8 cellular contexts compared by ENCODE assay signal in genomic region chr16:48384982-48385271, GRCh38. TPM values are rescaled to one million over a fixed set of nuclear protein-coding genes. Genes with fewer than 3 reads are reported as not detected.
DNase-seq lines count a peak whose midpoint lies in the region; ATAC-seq, FAIRE-seq and TF ChIP-seq lines count a peak whose summit lies in the region.

No MANE protein-coding gene starts in this region.

- H3K4me2 ChIP-seq in OCI-LY1 (ENCODE audit: low read length), result peak overlapping the region; percentile 41; the same call in 1 of the 2 replicates

- WGBS in esophagus, 2 donors, result 0 to 1% methylated on average over 31 to 42 of the region's 42 CpGs
- WGBS in pancreas, 2 donors, result 0% methylated on average over 10 to 42 of the region's 42 CpGs

- no peaks in the 10 kb centered on the region for H3K27me3 ChIP-seq in OCI-LY1 (ENCODE audit: insufficient read depth, low read length)
- H3K27me3 ChIP-seq in esophagus (ENCODE audit: control insufficient read depth in 1 of 2, insufficient read depth in 2 of 2, low read length in 2 of 2), result no peaks in the 10 kb centered on the region
- H3K27me3 ChIP-seq in pancreas, result no peaks in the 10 kb centered on the region

- no peaks in the 10 kb centered on the region for H3K9me3 Mint-ChIP-seq in activated T-cell treated with anti-CD3 and anti-CD28 coated beads, Interleukin-2, amount 50 U/mL, for 4 hours
- H3K9me3 Mint-ChIP-seq in endothelial cell (ENCODE audit: unreplicated experiment), result no peaks in the 10 kb centered on the region

- TF ChIP-seq CTCF in OCI-LY1 (IDR thresholded peaks at IDR 0.05; ENCODE audit: low read length) (no peak), pancreas (IDR thresholded peaks at IDR 0.05) (no peak), endothelial cell (IDR thresholded peaks at IDR 0.05; ENCODE audit: unreplicated experiment) (no peak)

- H3K27ac ChIP-seq in OCI-LY1 (ENCODE audit: low read depth, low read length, poor library complexity, severe bottlenecking) (no peak overlapping the region), esophagus (ENCODE audit: low read depth in 2 of 2, low read length in 1 of 2) (peak overlapping the region; percentile 95 to 96), pancreas (peak overlapping the region; percentile 82 to 98 (median 96))

- H3K4me1 Mint-ChIP-seq in activated T-cell treated with anti-CD3 and anti-CD28 coated beads, Interleukin-2, amount 50 U/mL, for 4 hours (ENCODE audit: low read depth), result peaks cover 26% of the 10 kb centered on the region
- peaks cover 36% of the 10 kb centered on the region for H3K4me1 Mint-ChIP-seq in endothelial cell (ENCODE audit: unreplicated experiment)

- H3K36me3 ChIP-seq in OCI-LY1 (ENCODE audit: insufficient read depth, low read length), result no peaks in the 10 kb centered on the region
- H3K36me3 ChIP-seq in esophagus (ENCODE audit: control insufficient read depth in 2 of 2, insufficient read depth in 2 of 2, low read length in 1 of 2), result no peaks in the 10 kb centered on the region
- no peaks in the 10 kb centered on the region for H3K36me3 ChIP-seq in pancreas

- H3K4me3 ChIP-seq in OCI-LY1 (ENCODE audit: low read depth, low read length, poor library complexity, severe bottlenecking), result peak overlapping the region; percentile 69
- peak overlapping the region; percentile 79 to 88 for H3K4me3 ChIP-seq in esophagus (ENCODE audit: low read depth in 1 of 2, low read length in 2 of 2)
- peak overlapping the region; percentile 90 to 95 (median 94) for H3K4me3 ChIP-seq in pancreas

- no peaks in the 10 kb centered on the region for H3K27me3 Mint-ChIP-seq in activated T-cell treated with anti-CD3 and anti-CD28 coated beads, Interleukin-2, amount 50 U/mL, for 4 hours (ENCODE audit: low read depth)
- peaks cover 13% of the 10 kb centered on the region for H3K27me3 Mint-ChIP-seq in endothelial cell (ENCODE audit: unreplicated experiment)

- no peaks in the 10 kb centered on the region for H3F3A ChIP-seq in OCI-LY1 (ENCODE audit: insufficient read depth, low read length)

- peak overlapping the region; percentile 86 for H3K9ac ChIP-seq in OCI-LY1 (ENCODE audit: low read length)

- peaks cover 46% of the 10 kb centered on the region for H3K79me2 ChIP-seq in OCI-LY1 (ENCODE audit: insufficient read depth, low read length)

- DNase-seq in activated T-cell treated with anti-CD3 and anti-CD28 coated beads, Interleukin-2, amount 50 U/mL, for 4 hours, result no peak
- DNase-seq in activated T-cell treated with anti-CD3 and anti-CD28 coated beads, Interleukin-2, amount 50 U/mL, for 48 hours, result no peak
- no peak for DNase-seq in pancreas
- DNase-seq in endothelial cell (ENCODE audit: low spot score), result no peak
- no peak for DNase-seq in cerebellar nuclear complex (lab: John Stamatoyannopoulos, UW)

- no peak overlapping the region for H3K27ac Mint-ChIP-seq in endothelial cell (ENCODE audit: unreplicated experiment)

- H3K4me1 ChIP-seq in OCI-LY1 (ENCODE audit: insufficient read depth, low read length, severe bottlenecking) (peaks cover 25% of the 10 kb centered on the region), esophagus (ENCODE audit: control insufficient read depth in 2 of 2, insufficient read depth in 2 of 2, low read length in 1 of 2) (no peaks in the 10 kb centered on the region), pancreas (peaks cover 21 to 25% (median 22%) of the 10 kb centered on the region in 3 donors)

- no peaks in the 10 kb centered on the region for H3K9me3 ChIP-seq in OCI-LY1 (ENCODE audit: low read length)
- no peaks in the 10 kb centered on the region for H3K9me3 ChIP-seq in esophagus (ENCODE audit: control insufficient read depth in 2 of 2, insufficient read depth in 1 of 2, low read depth in 1 of 2, low read length in 1 of 2)
- H3K9me3 ChIP-seq in pancreas, result no peaks in the 10 kb centered on the region

- no peak overlapping the region for H2AFZ ChIP-seq in OCI-LY1 (ENCODE audit: low read length)

- no peaks in the 10 kb centered on the region for H3K9me2 ChIP-seq in OCI-LY1 (ENCODE audit: low read depth, low read length)

- no peaks in the 10 kb centered on the region for H3K36me3 Mint-ChIP-seq in activated T-cell treated with anti-CD3 and anti-CD28 coated beads, Interleukin-2, amount 50 U/mL, for 4 hours (ENCODE audit: insufficient read depth)
- peaks cover 10% of the 10 kb centered on the region for H3K36me3 Mint-ChIP-seq in endothelial cell (ENCODE audit: low read depth, unreplicated experiment)

- H4K20me1 ChIP-seq in OCI-LY1 (ENCODE audit: insufficient read depth, low read length), result no peaks in the 10 kb centered on the region

- no peak overlapping the region for H3K4me3 Mint-ChIP-seq in activated T-cell treated with anti-CD3 and anti-CD28 coated beads, Interleukin-2, amount 50 U/mL, for 4 hours
- H3K4me3 Mint-ChIP-seq in endothelial cell (ENCODE audit: unreplicated experiment), result no peak overlapping the region

- ATAC-seq in activated T-cell treated with anti-CD3 and anti-CD28 coated beads, Interleukin-2, amount 50 U/mL, for 4 hours, result peak; percentile 65 to 70
- peak; percentile 56 for ATAC-seq in HG02610 (IDR thresholded peaks at IDR 0.05; ENCODE audit: unreplicated experiment)
- ATAC-seq in pancreas, result peak; percentile 26 to 60 (median 38)

- intact Hi-C loops in pancreas (cut with DNase I), result no loop called here

- FAIRE-seq in pancreas (lab: Jason Lieb, UNC), result no peak

RNA-seq across cellular contexts. Expression of gene SIAH1, which starts 0.3 kb away (rescaled TPM):
- total RNA-seq in activated T-cell treated with anti-CD3 and anti-CD28 coated beads, Interleukin-2, amount 50 U/mL, for 4 hours, result 10 to 100 TPM in 2 of 3 donors, 1 to 10 TPM in 1; 10.0 to 12.2 (median 10.4) TPM
- 10 to 100 TPM in 1 of 2 donors, 1 to 10 TPM in 1; 8.7 to 12.3 TPM for polyA plus RNA-seq in esophagus
- 10 to 100 TPM in 3 of 6 donors, 1 to 10 TPM in 3; 7.2 to 13.2 (median 9.8) TPM for total RNA-seq in pancreas
- 10 to 100 TPM in 1 of 2 donors, 1 to 10 TPM in 1; 6.0 to 10.7 TPM for polyA plus RNA-seq in pancreas
- 34.2 TPM for total RNA-seq in endothelial cell (ENCODE audit: unreplicated experiment)
